ENCODE assay signal across 2 cellular contexts in the genomic region with DNA sequence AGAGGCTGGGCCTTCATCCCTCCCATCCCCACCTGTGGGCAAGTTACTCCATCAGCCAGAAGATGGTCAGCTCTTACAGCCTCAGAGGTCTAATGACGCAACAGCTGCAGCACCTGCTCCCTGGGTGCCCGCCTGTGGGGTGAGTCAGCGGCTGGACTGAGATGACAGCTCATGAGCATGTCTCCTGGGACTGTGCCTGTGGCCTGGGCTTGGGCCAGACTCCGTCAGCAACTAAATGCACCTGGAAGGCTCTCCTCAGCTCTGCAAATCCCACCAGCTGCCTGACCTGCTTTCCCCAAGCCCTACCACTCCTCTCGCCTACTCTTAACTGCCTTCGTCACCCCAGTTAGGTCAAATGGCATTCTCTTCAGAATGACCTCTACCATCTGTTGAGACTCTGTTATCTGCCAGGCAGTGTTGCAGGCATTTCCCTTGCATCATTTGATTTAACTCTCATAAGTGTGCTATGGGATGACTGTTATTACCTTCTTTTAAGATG.
TF ChIP-seq lines count a peak whose summit lies in the region.

No MANE protein-coding gene starts in this region.

TF ChIP-seq in SK-N-SH, 30 proteins besides CTCF, POLR2A, EP300 and RAD21 (continued from another document):
- TF ChIP-seq, protein P1, sequence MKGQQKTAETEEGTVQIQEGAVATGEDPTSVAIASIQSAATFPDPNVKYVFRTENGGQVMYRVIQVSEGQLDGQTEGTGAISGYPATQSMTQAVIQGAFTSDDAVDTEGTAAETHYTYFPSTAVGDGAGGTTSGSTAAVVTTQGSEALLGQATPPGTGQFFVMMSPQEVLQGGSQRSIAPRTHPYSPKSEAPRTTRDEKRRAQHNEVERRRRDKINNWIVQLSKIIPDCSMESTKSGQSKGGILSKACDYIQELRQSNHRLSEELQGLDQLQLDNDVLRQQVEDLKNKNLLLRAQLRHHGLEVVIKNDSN (IDR thresholded peaks at IDR 0.05; ENCODE audit: borderline replicate concordance, low read depth) = no peak
- TF ChIP-seq, protein P2, sequence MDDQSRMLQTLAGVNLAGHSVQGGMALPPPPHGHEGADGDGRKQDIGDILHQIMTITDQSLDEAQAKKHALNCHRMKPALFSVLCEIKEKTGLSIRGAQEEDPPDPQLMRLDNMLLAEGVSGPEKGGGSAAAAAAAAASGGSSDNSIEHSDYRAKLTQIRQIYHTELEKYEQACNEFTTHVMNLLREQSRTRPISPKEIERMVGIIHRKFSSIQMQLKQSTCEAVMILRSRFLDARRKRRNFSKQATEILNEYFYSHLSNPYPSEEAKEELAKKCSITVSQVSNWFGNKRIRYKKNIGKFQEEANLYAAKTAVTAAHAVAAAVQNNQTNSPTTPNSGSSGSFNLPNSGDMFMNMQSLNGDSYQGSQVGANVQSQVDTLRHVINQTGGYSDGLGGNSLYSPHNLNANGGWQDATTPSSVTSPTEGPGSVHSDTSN (IDR thresholded peaks at IDR 0.05) = peak; percentile 68
- TF ChIP-seq JUND (IDR thresholded peaks at IDR 0.05) (peak; percentile 52), FOSL2 (IDR thresholded peaks at IDR 0.05; ENCODE audit: borderline replicate concordance, low read depth) (peak; percentile 76; the same call in 1 of the 2 replicates), POLR2AphosphoS5 (IDR thresholded peaks at IDR 0.05; ENCODE audit: low read depth, low read length) (no peak)

TF ChIP-seq in HepG2, 621 proteins besides CTCF, POLR2A, EP300 and RAD21 (continued from another document and continues in another):
- TF ChIP-seq, protein P3, sequence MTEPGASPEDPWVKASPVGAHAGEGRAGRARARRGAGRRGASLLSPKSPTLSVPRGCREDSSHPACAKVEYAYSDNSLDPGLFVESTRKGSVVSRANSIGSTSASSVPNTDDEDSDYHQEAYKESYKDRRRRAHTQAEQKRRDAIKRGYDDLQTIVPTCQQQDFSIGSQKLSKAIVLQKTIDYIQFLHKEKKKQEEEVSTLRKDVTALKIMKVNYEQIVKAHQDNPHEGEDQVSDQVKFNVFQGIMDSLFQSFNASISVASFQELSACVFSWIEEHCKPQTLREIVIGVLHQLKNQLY (CRISPR knock-in tag; IDR thresholded peaks at IDR 0.05) = no peak
- no peak for TF ChIP-seq ZNF552 (CRISPR knock-in tag; IDR thresholded peaks at IDR 0.05; ENCODE audit: borderline replicate concordance)
- TF ChIP-seq SKI (IDR thresholded peaks at IDR 0.05; ENCODE audit: partially characterized antibody) = peak; percentile 51
- no peak for TF ChIP-seq ATF7 (IDR thresholded peaks at IDR 0.05)
- no peak for TF ChIP-seq ATF7 (CRISPR knock-in tag; IDR thresholded peaks at IDR 0.05)
- TF ChIP-seq PHB2 (IDR thresholded peaks at IDR 0.05; ENCODE audit: partially characterized antibody) = no peak
- no peak for TF ChIP-seq ZNF780A (CRISPR knock-in tag; IDR thresholded peaks at IDR 0.05)
- no peak for TF ChIP-seq ZNF292 (CRISPR knock-in tag; IDR thresholded peaks at IDR 0.05; ENCODE audit: borderline replicate concordance, low read depth)
- no peak for TF ChIP-seq MAF1 (CRISPR knock-in tag; IDR thresholded peaks at IDR 0.05; ENCODE audit: borderline replicate concordance)
- TF ChIP-seq, protein P4, sequence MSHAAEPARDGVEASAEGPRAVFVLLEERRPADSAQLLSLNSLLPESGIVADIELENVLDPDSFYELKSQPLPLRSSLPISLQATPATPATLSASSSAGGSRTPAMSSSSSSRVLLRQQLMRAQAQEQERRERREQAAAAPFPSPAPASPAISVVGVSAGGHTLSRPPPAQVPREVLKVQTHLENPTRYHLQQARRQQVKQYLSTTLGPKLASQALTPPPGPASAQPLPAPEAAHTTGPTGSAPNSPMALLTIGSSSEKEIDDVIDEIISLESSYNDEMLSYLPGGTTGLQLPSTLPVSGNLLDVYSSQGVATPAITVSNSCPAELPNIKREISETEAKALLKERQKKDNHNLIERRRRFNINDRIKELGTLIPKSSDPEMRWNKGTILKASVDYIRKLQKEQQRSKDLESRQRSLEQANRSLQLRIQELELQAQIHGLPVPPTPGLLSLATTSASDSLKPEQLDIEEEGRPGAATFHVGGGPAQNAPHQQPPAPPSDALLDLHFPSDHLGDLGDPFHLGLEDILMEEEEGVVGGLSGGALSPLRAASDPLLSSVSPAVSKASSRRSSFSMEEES (CRISPR knock-in tag; IDR thresholded peaks at IDR 0.05) = no peak
- TF ChIP-seq, protein P5, sequence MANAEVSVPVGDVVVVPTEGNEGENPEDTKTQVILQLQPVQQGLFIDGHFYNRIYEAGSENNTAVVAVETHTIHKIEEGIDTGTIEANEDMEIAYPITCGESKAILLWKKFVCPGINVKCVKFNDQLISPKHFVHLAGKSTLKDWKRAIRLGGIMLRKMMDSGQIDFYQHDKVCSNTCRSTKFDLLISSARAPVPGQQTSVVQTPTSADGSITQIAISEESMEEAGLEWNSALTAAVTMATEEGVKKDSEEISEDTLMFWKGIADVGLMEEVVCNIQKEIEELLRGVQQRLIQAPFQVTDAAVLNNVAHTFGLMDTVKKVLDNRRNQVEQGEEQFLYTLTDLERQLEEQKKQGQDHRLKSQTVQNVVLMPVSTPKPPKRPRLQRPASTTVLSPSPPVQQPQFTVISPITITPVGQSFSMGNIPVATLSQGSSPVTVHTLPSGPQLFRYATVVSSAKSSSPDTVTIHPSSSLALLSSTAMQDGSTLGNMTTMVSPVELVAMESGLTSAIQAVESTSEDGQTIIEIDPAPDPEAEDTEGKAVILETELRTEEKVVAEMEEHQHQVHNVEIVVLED (CRISPR knock-in tag; IDR thresholded peaks at IDR 0.05; ENCODE audit: borderline replicate concordance) = no peak
- TF ChIP-seq, protein P6, sequence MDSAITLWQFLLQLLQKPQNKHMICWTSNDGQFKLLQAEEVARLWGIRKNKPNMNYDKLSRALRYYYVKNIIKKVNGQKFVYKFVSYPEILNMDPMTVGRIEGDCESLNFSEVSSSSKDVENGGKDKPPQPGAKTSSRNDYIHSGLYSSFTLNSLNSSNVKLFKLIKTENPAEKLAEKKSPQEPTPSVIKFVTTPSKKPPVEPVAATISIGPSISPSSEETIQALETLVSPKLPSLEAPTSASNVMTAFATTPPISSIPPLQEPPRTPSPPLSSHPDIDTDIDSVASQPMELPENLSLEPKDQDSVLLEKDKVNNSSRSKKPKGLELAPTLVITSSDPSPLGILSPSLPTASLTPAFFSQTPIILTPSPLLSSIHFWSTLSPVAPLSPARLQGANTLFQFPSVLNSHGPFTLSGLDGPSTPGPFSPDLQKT (CRISPR knock-in tag; IDR thresholded peaks at IDR 0.05; ENCODE audit: borderline replicate concordance) = no peak
- no peak for TF ChIP-seq U2AF1 (optimal IDR thresholded peaks at IDR 0.05; ENCODE audit: low read depth, low read length)
- TF ChIP-seq, protein P7, sequence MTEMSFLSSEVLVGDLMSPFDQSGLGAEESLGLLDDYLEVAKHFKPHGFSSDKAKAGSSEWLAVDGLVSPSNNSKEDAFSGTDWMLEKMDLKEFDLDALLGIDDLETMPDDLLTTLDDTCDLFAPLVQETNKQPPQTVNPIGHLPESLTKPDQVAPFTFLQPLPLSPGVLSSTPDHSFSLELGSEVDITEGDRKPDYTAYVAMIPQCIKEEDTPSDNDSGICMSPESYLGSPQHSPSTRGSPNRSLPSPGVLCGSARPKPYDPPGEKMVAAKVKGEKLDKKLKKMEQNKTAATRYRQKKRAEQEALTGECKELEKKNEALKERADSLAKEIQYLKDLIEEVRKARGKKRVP (CRISPR knock-in tag; IDR thresholded peaks at IDR 0.05) = peak in 1 of 2 experiments; percentile 92; a peak in 2 of 4 replicates
- TF ChIP-seq RBM39 (IDR thresholded peaks at IDR 0.05; ENCODE audit: low read depth, low read length, poor library complexity, severe bottlenecking) = no peak
- TF ChIP-seq, protein P8, sequence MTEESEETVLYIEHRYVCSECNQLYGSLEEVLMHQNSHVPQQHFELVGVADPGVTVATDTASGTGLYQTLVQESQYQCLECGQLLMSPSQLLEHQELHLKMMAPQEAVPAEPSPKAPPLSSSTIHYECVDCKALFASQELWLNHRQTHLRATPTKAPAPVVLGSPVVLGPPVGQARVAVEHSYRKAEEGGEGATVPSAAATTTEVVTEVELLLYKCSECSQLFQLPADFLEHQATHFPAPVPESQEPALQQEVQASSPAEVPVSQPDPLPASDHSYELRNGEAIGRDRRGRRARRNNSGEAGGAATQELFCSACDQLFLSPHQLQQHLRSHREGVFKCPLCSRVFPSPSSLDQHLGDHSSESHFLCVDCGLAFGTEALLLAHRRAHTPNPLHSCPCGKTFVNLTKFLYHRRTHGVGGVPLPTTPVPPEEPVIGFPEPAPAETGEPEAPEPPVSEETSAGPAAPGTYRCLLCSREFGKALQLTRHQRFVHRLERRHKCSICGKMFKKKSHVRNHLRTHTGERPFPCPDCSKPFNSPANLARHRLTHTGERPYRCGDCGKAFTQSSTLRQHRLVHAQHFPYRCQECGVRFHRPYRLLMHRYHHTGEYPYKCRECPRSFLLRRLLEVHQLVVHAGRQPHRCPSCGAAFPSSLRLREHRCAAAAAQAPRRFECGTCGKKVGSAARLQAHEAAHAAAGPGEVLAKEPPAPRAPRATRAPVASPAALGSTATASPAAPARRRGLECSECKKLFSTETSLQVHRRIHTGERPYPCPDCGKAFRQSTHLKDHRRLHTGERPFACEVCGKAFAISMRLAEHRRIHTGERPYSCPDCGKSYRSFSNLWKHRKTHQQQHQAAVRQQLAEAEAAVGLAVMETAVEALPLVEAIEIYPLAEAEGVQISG (CRISPR knock-in tag; IDR thresholded peaks at IDR 0.05) = no peak
- TF ChIP-seq BCL6 (CRISPR knock-in tag; IDR thresholded peaks at IDR 0.05) = no peak
- no peak for TF ChIP-seq ZNF30 (CRISPR knock-in tag; IDR thresholded peaks at IDR 0.05)
- TF ChIP-seq IKZF1 (IDR thresholded peaks at IDR 0.05) = no peak
- TF ChIP-seq, protein P9, sequence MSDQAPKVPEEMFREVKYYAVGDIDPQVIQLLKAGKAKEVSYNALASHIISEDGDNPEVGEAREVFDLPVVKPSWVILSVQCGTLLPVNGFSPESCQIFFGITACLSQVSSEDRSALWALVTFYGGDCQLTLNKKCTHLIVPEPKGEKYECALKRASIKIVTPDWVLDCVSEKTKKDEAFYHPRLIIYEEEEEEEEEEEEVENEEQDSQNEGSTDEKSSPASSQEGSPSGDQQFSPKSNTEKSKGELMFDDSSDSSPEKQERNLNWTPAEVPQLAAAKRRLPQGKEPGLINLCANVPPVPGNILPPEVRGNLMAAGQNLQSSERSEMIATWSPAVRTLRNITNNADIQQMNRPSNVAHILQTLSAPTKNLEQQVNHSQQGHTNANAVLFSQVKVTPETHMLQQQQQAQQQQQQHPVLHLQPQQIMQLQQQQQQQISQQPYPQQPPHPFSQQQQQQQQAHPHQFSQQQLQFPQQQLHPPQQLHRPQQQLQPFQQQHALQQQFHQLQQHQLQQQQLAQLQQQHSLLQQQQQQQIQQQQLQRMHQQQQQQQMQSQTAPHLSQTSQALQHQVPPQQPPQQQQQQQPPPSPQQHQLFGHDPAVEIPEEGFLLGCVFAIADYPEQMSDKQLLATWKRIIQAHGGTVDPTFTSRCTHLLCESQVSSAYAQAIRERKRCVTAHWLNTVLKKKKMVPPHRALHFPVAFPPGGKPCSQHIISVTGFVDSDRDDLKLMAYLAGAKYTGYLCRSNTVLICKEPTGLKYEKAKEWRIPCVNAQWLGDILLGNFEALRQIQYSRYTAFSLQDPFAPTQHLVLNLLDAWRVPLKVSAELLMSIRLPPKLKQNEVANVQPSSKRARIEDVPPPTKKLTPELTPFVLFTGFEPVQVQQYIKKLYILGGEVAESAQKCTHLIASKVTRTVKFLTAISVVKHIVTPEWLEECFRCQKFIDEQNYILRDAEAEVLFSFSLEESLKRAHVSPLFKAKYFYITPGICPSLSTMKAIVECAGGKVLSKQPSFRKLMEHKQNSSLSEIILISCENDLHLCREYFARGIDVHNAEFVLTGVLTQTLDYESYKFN (CRISPR knock-in tag; conservative IDR thresholded peaks at IDR 0.05) = no peak
- TF ChIP-seq EHMT2 (IDR thresholded peaks at IDR 0.05; ENCODE audit: borderline replicate concordance, low read depth, low read length) = no peak
- TF ChIP-seq, protein P10, sequence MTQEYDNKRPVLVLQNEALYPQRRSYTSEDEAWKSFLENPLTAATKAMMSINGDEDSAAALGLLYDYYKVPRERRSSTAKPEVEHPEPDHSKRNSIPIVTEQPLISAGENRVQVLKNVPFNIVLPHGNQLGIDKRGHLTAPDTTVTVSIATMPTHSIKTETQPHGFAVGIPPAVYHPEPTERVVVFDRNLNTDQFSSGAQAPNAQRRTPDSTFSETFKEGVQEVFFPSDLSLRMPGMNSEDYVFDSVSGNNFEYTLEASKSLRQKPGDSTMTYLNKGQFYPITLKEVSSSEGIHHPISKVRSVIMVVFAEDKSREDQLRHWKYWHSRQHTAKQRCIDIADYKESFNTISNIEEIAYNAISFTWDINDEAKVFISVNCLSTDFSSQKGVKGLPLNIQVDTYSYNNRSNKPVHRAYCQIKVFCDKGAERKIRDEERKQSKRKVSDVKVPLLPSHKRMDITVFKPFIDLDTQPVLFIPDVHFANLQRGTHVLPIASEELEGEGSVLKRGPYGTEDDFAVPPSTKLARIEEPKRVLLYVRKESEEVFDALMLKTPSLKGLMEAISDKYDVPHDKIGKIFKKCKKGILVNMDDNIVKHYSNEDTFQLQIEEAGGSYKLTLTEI (CRISPR knock-in tag; conservative IDR thresholded peaks at IDR 0.05) = no peak
- TF ChIP-seq ZNF350 (CRISPR knock-in tag; IDR thresholded peaks at IDR 0.05; ENCODE audit: borderline replicate concordance, low read depth) = 0 out of 2 replicates have a peak, but pooled peaks have one; percentile 38
- TF ChIP-seq, protein P11, sequence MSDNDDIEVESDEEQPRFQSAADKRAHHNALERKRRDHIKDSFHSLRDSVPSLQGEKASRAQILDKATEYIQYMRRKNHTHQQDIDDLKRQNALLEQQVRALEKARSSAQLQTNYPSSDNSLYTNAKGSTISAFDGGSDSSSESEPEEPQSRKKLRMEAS (IDR thresholded peaks at IDR 0.05) = 0 out of 2 replicates have a peak, but pooled peaks have one; percentile 21
- no peak for TF ChIP-seq HNF4G (IDR thresholded peaks at IDR 0.05; ENCODE audit: borderline replicate concordance, low read depth, low read length)
- TF ChIP-seq HNF4G (CRISPR knock-in tag; IDR thresholded peaks at IDR 0.05; ENCODE audit: borderline replicate concordance, low read depth) = no peak
- TF ChIP-seq, protein P12, sequence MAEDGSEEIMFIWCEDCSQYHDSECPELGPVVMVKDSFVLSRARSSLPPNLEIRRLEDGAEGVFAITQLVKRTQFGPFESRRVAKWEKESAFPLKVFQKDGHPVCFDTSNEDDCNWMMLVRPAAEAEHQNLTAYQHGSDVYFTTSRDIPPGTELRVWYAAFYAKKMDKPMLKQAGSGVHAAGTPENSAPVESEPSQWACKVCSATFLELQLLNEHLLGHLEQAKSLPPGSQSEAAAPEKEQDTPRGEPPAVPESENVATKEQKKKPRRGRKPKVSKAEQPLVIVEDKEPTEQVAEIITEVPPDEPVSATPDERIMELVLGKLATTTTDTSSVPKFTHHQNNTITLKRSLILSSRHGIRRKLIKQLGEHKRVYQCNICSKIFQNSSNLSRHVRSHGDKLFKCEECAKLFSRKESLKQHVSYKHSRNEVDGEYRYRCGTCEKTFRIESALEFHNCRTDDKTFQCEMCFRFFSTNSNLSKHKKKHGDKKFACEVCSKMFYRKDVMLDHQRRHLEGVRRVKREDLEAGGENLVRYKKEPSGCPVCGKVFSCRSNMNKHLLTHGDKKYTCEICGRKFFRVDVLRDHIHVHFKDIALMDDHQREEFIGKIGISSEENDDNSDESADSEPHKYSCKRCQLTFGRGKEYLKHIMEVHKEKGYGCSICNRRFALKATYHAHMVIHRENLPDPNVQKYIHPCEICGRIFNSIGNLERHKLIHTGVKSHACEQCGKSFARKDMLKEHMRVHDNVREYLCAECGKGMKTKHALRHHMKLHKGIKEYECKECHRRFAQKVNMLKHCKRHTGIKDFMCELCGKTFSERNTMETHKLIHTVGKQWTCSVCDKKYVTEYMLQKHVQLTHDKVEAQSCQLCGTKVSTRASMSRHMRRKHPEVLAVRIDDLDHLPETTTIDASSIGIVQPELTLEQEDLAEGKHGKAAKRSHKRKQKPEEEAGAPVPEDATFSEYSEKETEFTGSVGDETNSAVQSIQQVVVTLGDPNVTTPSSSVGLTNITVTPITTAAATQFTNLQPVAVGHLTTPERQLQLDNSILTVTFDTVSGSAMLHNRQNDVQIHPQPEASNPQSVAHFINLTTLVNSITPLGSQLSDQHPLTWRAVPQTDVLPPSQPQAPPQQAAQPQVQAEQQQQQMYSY (CRISPR knock-in tag; IDR thresholded peaks at IDR 0.05) = no peak
- no peak for TF ChIP-seq RELA (CRISPR knock-in tag; IDR thresholded peaks at IDR 0.05)
- no peak for TF ChIP-seq GLI4 (CRISPR knock-in tag; IDR thresholded peaks at IDR 0.05; ENCODE audit: borderline replicate concordance)
